In genomic region chr15:33008284-33009011, GRCh38 we compare ENCODE assay signal across 13 cellular contexts.
DNase-seq lines count a peak whose midpoint lies in the region; ATAC-seq and TF ChIP-seq lines count a peak whose summit lies in the region.
"Had no signal": no experiment of that assay in that cellular context is flagged by ENCODE, and none has a peak within 500 bp of the region (broad histone marks: within the 10 kb centered on the region; RNA-seq: fewer than 3 reads in every experiment).

No MANE protein-coding gene starts in this region.

- POLR2A ChIA-PET in BJ (lab: Charles Lee): no interaction called here

- no peak for TF ChIP-seq CTCF in BJ (IDR thresholded peaks at IDR 0.05; ENCODE audit: insufficient read depth, low read depth, low read length)
- no peak for TF ChIP-seq CTCF in MM.1S (IDR thresholded peaks at IDR 0.05; ENCODE audit: low read length)
- no peak for TF ChIP-seq CTCF in fibroblast of mammary gland (conservative IDR thresholded peaks at IDR 0.05; ENCODE audit: control insufficient read depth, insufficient read depth, low read depth, low read length)
- TF ChIP-seq CTCF in omental fat pad (IDR thresholded peaks at IDR 0.05): no peak
- TF ChIP-seq CTCF in natural killer cell (IDR thresholded peaks at IDR 0.05): no peak

- no peaks in the 10 kb centered on the region for H3K9me2 ChIP-seq in MM.1S (replicated peaks; ENCODE audit: insufficient read depth, low read length)

- CTCF ChIA-PET in BJ (lab: Yijun Ruan, JAX): interaction anchor here (1.0 to 1.7 kb wide), 4 partner anchors 13 to 346 kb away, joined by 3 to 6 read pairs (median 4); no protein-coding TSS in a partner anchor
- CTCF ChIA-PET in activated CD8-positive, alpha-beta memory T cell treated with anti-CD3 and anti-CD28 coated beads, Interleukin-2, amount 10 ng/mL, durations not matched to agents 7 days and 5 days (lab: Charles Lee): interaction anchor here (0.6 kb wide), 1 partner anchor 29 kb away, joined by 3 read pairs; no protein-coding TSS in a partner anchor

- peak overlapping the region; percentile 82 for H3K9ac ChIP-seq in MM.1S (ENCODE audit: low read length)

- DNase-seq in BJ (ENCODE audit: low read depth): peak; percentile 30
- peak; percentile 82 for DNase-seq in MM.1S
- DNase-seq in fibroblast of mammary gland (ENCODE audit: low read depth): peak; percentile 67
- DNase-seq in omental fat pad (ENCODE audit: low spot score): no peak
- DNase-seq in NCI-H2081 (lab: John Stamatoyannopoulos, UW): no peak
- no peak for DNase-seq in activated CD8-positive, alpha-beta memory T cell treated with anti-CD3 and anti-CD28 coated beads, Interleukin-2, amount 10 ng/mL, durations not matched to agents 7 days and 5 days
- DNase-seq in natural killer cell: no peak
- DNase-seq: naive thymus-derived CD8-positive, alpha-beta T cell; NCI-H1694 had no signal

- H3K4me3 ChIP-seq in BJ (ENCODE audit: low read depth, low read length) (no peak overlapping the region), MM.1S (ENCODE audit: low read length) (peak overlapping the region; percentile 60), fibroblast of mammary gland (ENCODE audit: control insufficient read depth, low read depth, low read length) (no peak overlapping the region)

- no peaks in the 10 kb centered on the region for H3K36me3 ChIP-seq in BJ (ENCODE audit: control insufficient read depth, insufficient read depth, low read length)
- H3K36me3 ChIP-seq in MM.1S (replicated peaks; ENCODE audit: insufficient read depth, low read length): no peaks in the 10 kb centered on the region

- H3K27me3 ChIP-seq in BJ (ENCODE audit: control insufficient read depth, insufficient read depth, low read length) (no peaks in the 10 kb centered on the region), MM.1S (replicated peaks; ENCODE audit: insufficient read depth, low read length) (no peaks in the 10 kb centered on the region)

- intact Hi-C loops in natural killer cell (cut with micrococcal nuclease): no loop called here

- H3K4me2 ChIP-seq in MM.1S (ENCODE audit: low read depth, low read length): peak overlapping the region; percentile 72

- peaks cover 17% of the 10 kb centered on the region for H3K79me2 ChIP-seq in MM.1S (ENCODE audit: low read length)

- peak overlapping the region; percentile 96 for H3K27ac ChIP-seq in MM.1S (ENCODE audit: low read length)

- peak; percentile 64 for ATAC-seq in omental fat pad (ENCODE audit: low FRiP score)
- no peak for ATAC-seq in activated CD8-positive, alpha-beta memory T cell treated with anti-CD3 and anti-CD28 coated beads, Interleukin-2, amount 10 ng/mL, durations not matched to agents 7 days and 5 days
- no peak for ATAC-seq in HG03097 (IDR thresholded peaks at IDR 0.05; ENCODE audit: low FRiP score, unreplicated experiment)
- ATAC-seq in natural killer cell: no peak
- ATAC-seq: activated CD4-positive, CD25-positive, alpha-beta regulatory T cell treated with anti-CD3 and anti-CD28 coated beads, Interleukin-2, amount 50 U/mL, for 24 hours had no signal

- peak overlapping the region; percentile 14; the same call in 1 of the 2 replicates for H2AFZ ChIP-seq in MM.1S (ENCODE audit: low read length)

- H3K36me3 Mint-ChIP-seq in activated CD8-positive, alpha-beta memory T cell treated with anti-CD3 and anti-CD28 coated beads, Interleukin-2, amount 10 ng/mL, durations not matched to agents 7 days and 5 days: no peaks in the 10 kb centered on the region
- no peaks in the 10 kb centered on the region for H3K36me3 Mint-ChIP-seq in natural killer cell
- H3K36me3 Mint-ChIP-seq: brain had no signal

- no peaks in the 10 kb centered on the region for H4K20me1 ChIP-seq in MM.1S (ENCODE audit: insufficient read depth, low read length)

- peaks cover 46% of the 10 kb centered on the region for H3F3A ChIP-seq in MM.1S (ENCODE audit: insufficient read depth, low read length)

- H3K4me1 ChIP-seq in MM.1S (ENCODE audit: low read length): peaks cover 14% of the 10 kb centered on the region

- H3K9me3 Mint-ChIP-seq in activated CD8-positive, alpha-beta memory T cell treated with anti-CD3 and anti-CD28 coated beads, Interleukin-2, amount 10 ng/mL, durations not matched to agents 7 days and 5 days (ENCODE audit: low read depth): no peaks in the 10 kb centered on the region
- H3K9me3 Mint-ChIP-seq in natural killer cell: no peaks in the 10 kb centered on the region

- H3K27ac Mint-ChIP-seq in activated CD8-positive, alpha-beta memory T cell treated with anti-CD3 and anti-CD28 coated beads, Interleukin-2, amount 10 ng/mL, durations not matched to agents 7 days and 5 days: no peak overlapping the region
- no peak overlapping the region for H3K27ac Mint-ChIP-seq in natural killer cell
- H3K27ac Mint-ChIP-seq: brain, CD14-positive monocyte had no signal

- H3K4me1 Mint-ChIP-seq in activated CD8-positive, alpha-beta memory T cell treated with anti-CD3 and anti-CD28 coated beads, Interleukin-2, amount 10 ng/mL, durations not matched to agents 7 days and 5 days: no peaks in the 10 kb centered on the region
- H3K4me1 Mint-ChIP-seq in natural killer cell: peaks cover 0 to 5% of the 10 kb centered on the region in 2 donors

- H3K27me3 Mint-ChIP-seq in activated CD8-positive, alpha-beta memory T cell treated with anti-CD3 and anti-CD28 coated beads, Interleukin-2, amount 10 ng/mL, durations not matched to agents 7 days and 5 days: peaks cover 11% of the 10 kb centered on the region
- H3K27me3 Mint-ChIP-seq in natural killer cell (ENCODE audit: low read depth in 2 of 2): peaks cover 13 to 59% of the 10 kb centered on the region in 2 donors

- H3K4me3 Mint-ChIP-seq in activated CD8-positive, alpha-beta memory T cell treated with anti-CD3 and anti-CD28 coated beads, Interleukin-2, amount 10 ng/mL, durations not matched to agents 7 days and 5 days: no peak overlapping the region
- H3K4me3 Mint-ChIP-seq in natural killer cell: no peak overlapping the region
- H3K4me3 Mint-ChIP-seq: brain, CD14-positive monocyte had no signal

- no peaks in the 10 kb centered on the region for H3K9me3 ChIP-seq in MM.1S (replicated peaks; ENCODE audit: insufficient read depth, low read length)

Comparison
In these comparisons a context has a peak if more than half of its experiments do, and no peak if none do; other contexts are left out.
1. DNase-seq: peak in BJ (single experiment), MM.1S (single experiment) and fibroblast of mammary gland (single experiment); none in omental fat pad (single experiment), NCI-H2081 (0 of 2), activated CD8-positive, alpha-beta memory T cell treated with anti-CD3 and anti-CD28 coated beads, Interleukin-2, amount 10 ng/mL, durations not matched to agents 7 days and 5 days (single experiment) and natural killer cell (single experiment).